15 cellular contexts compared by ENCODE assay signal in genomic region chr3:41508063-41508696, GRCh38.
DNase-seq lines count a peak whose midpoint lies in the region; ATAC-seq, FAIRE-seq and TF ChIP-seq lines count a peak whose summit lies in the region.
"Had no signal": no experiment of that assay in that cellular context is flagged by ENCODE, and none has a peak within 500 bp of the region (broad histone marks: within the 10 kb centered on the region; RNA-seq: fewer than 3 reads in every experiment).

No MANE protein-coding gene starts in this region.

- H2BK12ac ChIP-seq in H1 (ENCODE audit: low read depth, low read length) (no peak overlapping the region; the same call in 1 of the 2 replicates), trophoblast cell (ENCODE audit: low read length) (no peak overlapping the region)

- H3K14ac ChIP-seq in H1 (ENCODE audit: insufficient read length), result no peak overlapping the region
- peak overlapping the region; percentile 38 for H3K14ac ChIP-seq in trophoblast cell (ENCODE audit: low read length)

- DNase-seq in NCI-H460 (ENCODE audit: extremely low read depth, low read depth) (peak; percentile 51), H1 (ENCODE audit: low read depth in 1 of 2, low spot score in 2 of 2) (peak in 1 of 2 experiments; percentile 56), trophoblast cell (no peak), islet precursor cell (no peak), AG08396 (ENCODE audit: low spot score) (no peak)
- DNase-seq: activated naive CD4-positive, alpha-beta T cell; caudate nucleus; CD4-positive, alpha-beta memory T cell; H7; heart right ventricle; NCI-H2081 had no signal

- no peak overlapping the region for H3K23ac ChIP-seq in H1 (ENCODE audit: insufficient read length)
- H3K23ac ChIP-seq in trophoblast cell (ENCODE audit: low read length), result no peak overlapping the region

- H3K4me2 ChIP-seq in H1 (ENCODE audit: insufficient read depth in 1 of 2, low read depth in 2 of 2, low read length in 2 of 2), result no peak overlapping the region
- no peak overlapping the region for H3K4me2 ChIP-seq in trophoblast cell (ENCODE audit: low read length)

- H2BK5ac ChIP-seq in H1 (ENCODE audit: low read depth, low read length) (no peak overlapping the region; the same call in 1 of the 2 replicates), trophoblast cell (ENCODE audit: low read depth, low read length, poor library complexity) (no peak overlapping the region)

- H3K9me3 ChIP-seq in H1 (ENCODE audit: insufficient read depth in 2 of 2, low read depth in 1 of 2, low read length in 1 of 2) (no peaks in the 10 kb centered on the region), trophoblast cell (ENCODE audit: insufficient read depth, low read depth, low read length) (no peaks in the 10 kb centered on the region)
- H3K9me3 ChIP-seq: vagina had no signal

- TF ChIP-seq EP300 in H1 (IDR thresholded peaks at IDR 0.05; ENCODE audit: borderline replicate concordance in 1 of 2, low read depth in 2 of 2, low read length in 2 of 2), result no peak

- H2AFZ ChIP-seq in H1 (ENCODE audit: low read length) (no peak overlapping the region), trophoblast cell (ENCODE audit: insufficient read depth, low read length, poor library complexity) (no peak overlapping the region)

- no peak overlapping the region for H3K56ac ChIP-seq in H1 (replicated peaks; ENCODE audit: insufficient read length, low read depth, low read length)

- no peak for TF ChIP-seq POLR2A in H1 (IDR thresholded peaks at IDR 0.05; ENCODE audit: control extremely low read depth in 1 of 2, low read depth in 2 of 2, low read length in 2 of 2)

- H3K4me3 ChIP-seq in H1 (ENCODE audit: extremely low read depth in 1 of 4, insufficient read depth in 2 of 4, low read depth in 3 of 4, low read length in 4 of 4) (no peak overlapping the region), trophoblast cell (ENCODE audit: low read depth, low read length) (no peak overlapping the region)
- H3K4me3 ChIP-seq: heart right ventricle, vagina had no signal

- no peak for ATAC-seq in HG02840 (IDR thresholded peaks at IDR 0.05; ENCODE audit: low FRiP score, unreplicated experiment)
- ATAC-seq: heart right ventricle had no signal

- no peak overlapping the region for H3K9ac ChIP-seq in H1 (replicated peaks in 1 of 4; ENCODE audit: extremely low read depth in 1 of 4, low read depth in 3 of 4, low read length in 3 of 4)
- H3K9ac ChIP-seq in trophoblast cell (ENCODE audit: low read length), result no peak overlapping the region

- H3K27me3 ChIP-seq in H1 (replicated peaks in 1 of 4; ENCODE audit: control insufficient read depth in 3 of 4, extremely low read depth in 1 of 4, insufficient read depth in 3 of 4, low read length in 3 of 4) (no peaks in the 10 kb centered on the region), trophoblast cell (ENCODE audit: insufficient read depth, low read length) (no peaks in the 10 kb centered on the region)
- H3K27me3 ChIP-seq: heart right ventricle, vagina had no signal

- H3K18ac ChIP-seq in H1 (ENCODE audit: extremely low read depth, low read length), result peak overlapping the region; percentile 24; the same call in 1 of the 2 replicates
- H3K18ac ChIP-seq in trophoblast cell (ENCODE audit: low read length), result no peak overlapping the region

- H2BK120ac ChIP-seq in H1 (replicated peaks; ENCODE audit: low read depth, low read length) (no peak overlapping the region), trophoblast cell (ENCODE audit: insufficient read depth, low read length, poor library complexity) (peak overlapping the region; percentile 2)

- H4K8ac ChIP-seq in H1 (ENCODE audit: extremely low read depth, insufficient read depth, low read length), result no peak overlapping the region; the same call in 1 of the 2 replicates
- no peak overlapping the region for H4K8ac ChIP-seq in trophoblast cell (ENCODE audit: low read depth, low read length)

- H3K4ac ChIP-seq in H1 (replicated peaks; ENCODE audit: insufficient read length, low read depth, low read length) (no peak overlapping the region), trophoblast cell (ENCODE audit: low read depth, low read length) (no peak overlapping the region)

- TF ChIP-seq RAD21 in H1 (IDR thresholded peaks at IDR 0.05 in 1 of 2, conservative IDR thresholded peaks at IDR 0.05 in 1 of 2; ENCODE audit: low read depth in 2 of 2, low read length in 2 of 2), result peak; percentile 23 to 39; a peak in 3 of 4 replicates

- H2AK5ac ChIP-seq in H1 (ENCODE audit: low read depth, low read length) (no peak overlapping the region), trophoblast cell (ENCODE audit: low read length) (no peak overlapping the region)

- TF ChIP-seq CTCF in GM12874 (IDR thresholded peaks at IDR 0.05; ENCODE audit: insufficient read depth, low read depth, low read length), result 0 out of 2 replicates have a peak, but pooled peaks have one; percentile 2
- TF ChIP-seq CTCF in H1 (IDR thresholded peaks at IDR 0.05; ENCODE audit: control extremely low read depth in 1 of 3, insufficient read depth in 1 of 3, low read depth in 1 of 3, low read length in 3 of 3), result peak in 2 of 3 experiments; percentile 18 to 47; a peak in 2 of 4 replicates

- H3K36me3 ChIP-seq in H1 (ENCODE audit: control insufficient read depth in 2 of 4, insufficient read depth in 4 of 4, low read length in 3 of 4) (no peaks in the 10 kb centered on the region), trophoblast cell (ENCODE audit: control insufficient read depth in 1 of 2, insufficient read depth in 2 of 2, low read length in 2 of 2) (no peaks in the 10 kb centered on the region)
- H3K36me3 ChIP-seq: heart right ventricle, vagina had no signal

- no peak overlapping the region for H4K5ac ChIP-seq in H1 (ENCODE audit: insufficient read length, low read depth, low read length)

- H2BK20ac ChIP-seq in H1 (ENCODE audit: low read length), result no peak overlapping the region

- no peak overlapping the region for H4K91ac ChIP-seq in H1 (replicated peaks; ENCODE audit: insufficient read length, low read length)
- no peak overlapping the region for H4K91ac ChIP-seq in trophoblast cell (ENCODE audit: low read depth, low read length)

- H3K23me2 ChIP-seq in H1 (ENCODE audit: low read depth, low read length), result no peaks in the 10 kb centered on the region

- WGBS in H1 (ENCODE audit: extremely low coverage in 1 of 2, insufficient coverage in 1 of 2, insufficient read length in 1 of 2, insufficient replicate concordance in 2 of 2, low coverage in 1 of 2, low lambda C conversion rate in 2 of 2, missing lambda C conversion rate in 1 of 2), 2 experiments, result 97% methylated on average over 7 of the region's 7 CpGs; no CpG with 5 or more reads in 1 of the 2 experiments
- WGBS in trophoblast cell (ENCODE audit: extremely low coverage, insufficient coverage, insufficient read length), result no CpG with 5 or more reads among the region's 7 CpGs

- no peaks in the 10 kb centered on the region for H3K79me2 ChIP-seq in H1 (ENCODE audit: control insufficient read depth in 1 of 2, insufficient read depth in 2 of 2, low read length in 2 of 2)
- H3K79me2 ChIP-seq in trophoblast cell (ENCODE audit: control insufficient read depth, insufficient read depth, low read length, poor library complexity), result no peaks in the 10 kb centered on the region

- no peaks in the 10 kb centered on the region for H4K20me1 ChIP-seq in H1 (replicated peaks in 1 of 2; ENCODE audit: control insufficient read depth in 1 of 2, insufficient read depth in 2 of 2, low read length in 2 of 2)

- H4K12ac ChIP-seq in trophoblast cell (ENCODE audit: low read depth, low read length), result no peak overlapping the region

- POLR2A ChIA-PET in H1 (lab: Charles Lee; ENCODE audit: partially characterized antibody), result interaction anchor here (1.0 to 1.1 kb wide), 2 partner anchors 17 to 20 kb away, joined by 3 to 4 read pairs; no protein-coding TSS in a partner anchor

- H2BK15ac ChIP-seq in H1 (ENCODE audit: low read length), result no peak overlapping the region

- no peak for FAIRE-seq in H1 (lab: Jason Lieb, UNC)
- FAIRE-seq: G401.6 had no signal

- H3K27ac ChIP-seq in H1 (ENCODE audit: low read depth, low read length), result peak overlapping the region; percentile 64; the same call in 1 of the 2 replicates
- no peak overlapping the region for H3K27ac ChIP-seq in trophoblast cell (ENCODE audit: low read depth, low read length)
- H3K27ac ChIP-seq: heart right ventricle, vagina had no signal

- CTCF ChIA-PET in H1 (lab: Charles Lee; ENCODE audit: partially characterized antibody), result interaction anchor here (0.5 to 1.4 kb wide), 13 partner anchors 9 to 249 kb away, joined by 3 to 5 read pairs (median 3); no protein-coding TSS in a partner anchor

- H3K4me1 ChIP-seq in H1 (replicated peaks in 1 of 4; ENCODE audit: control insufficient read depth in 3 of 4, insufficient read depth in 4 of 4, low read length in 3 of 4) (no peaks in the 10 kb centered on the region), trophoblast cell (ENCODE audit: control insufficient read depth in 1 of 2, insufficient read depth in 2 of 2, low read length in 2 of 2) (no peaks in the 10 kb centered on the region)
- H3K4me1 ChIP-seq: heart right ventricle, vagina had no signal

- H3K79me1 ChIP-seq in H1 (ENCODE audit: low read depth, low read length) (no peaks in the 10 kb centered on the region), trophoblast cell (ENCODE audit: low read length) (no peaks in the 10 kb centered on the region)

TF ChIP-seq in H1, 55 proteins besides CTCF, POLR2A, EP300 and RAD21 (continues in another document):
- no peak for TF ChIP-seq ZNF274 (IDR thresholded peaks at IDR 0.05; ENCODE audit: borderline replicate concordance, extremely low read depth, low read length)
- TF ChIP-seq KDM4A (IDR thresholded peaks at IDR 0.05; ENCODE audit: low read depth, low read length, severe bottlenecking), result no peak
- no peak for TF ChIP-seq FOSL1 (IDR thresholded peaks at IDR 0.05; ENCODE audit: insufficient read depth, low read depth, low read length)
- no peak for TF ChIP-seq MAX (IDR thresholded peaks at IDR 0.05)
- no peak for TF ChIP-seq RNF2 (IDR thresholded peaks at IDR 0.05; ENCODE audit: borderline replicate concordance, low read depth, low read length, missing control alignments, poor library complexity, severe bottlenecking)
- no peak for TF ChIP-seq SAP30 (IDR thresholded peaks at IDR 0.05; ENCODE audit: insufficient read depth, insufficient replicate concordance, low read length)
